Comparison of ENCODE assay signal across 1 cellular context in the genomic region with DNA sequence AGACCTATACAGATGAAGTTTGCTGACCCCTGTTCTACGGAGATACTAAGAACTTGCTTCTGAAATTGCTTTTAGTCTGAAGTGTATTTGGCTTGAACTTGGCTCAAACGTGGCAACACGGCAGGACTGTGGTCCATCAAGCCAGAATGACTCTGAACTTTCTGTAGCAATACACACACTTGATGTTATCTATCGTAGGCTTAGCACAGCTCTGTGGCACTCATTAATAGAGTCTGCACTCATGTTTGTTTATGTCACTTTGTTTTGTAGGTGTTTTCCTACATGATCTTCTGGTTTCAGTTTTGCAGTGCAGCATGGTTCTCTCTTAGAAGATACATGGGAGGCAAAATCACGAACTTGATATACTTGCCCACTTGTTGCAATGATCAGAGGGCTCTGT.
TF ChIP-seq lines count a peak whose summit lies in the region.

No MANE protein-coding gene starts in this region.

TF ChIP-seq in GM12878, 131 proteins besides CTCF, POLR2A, EP300 and RAD21 (continued from another document):
- TF ChIP-seq, protein P1, sequence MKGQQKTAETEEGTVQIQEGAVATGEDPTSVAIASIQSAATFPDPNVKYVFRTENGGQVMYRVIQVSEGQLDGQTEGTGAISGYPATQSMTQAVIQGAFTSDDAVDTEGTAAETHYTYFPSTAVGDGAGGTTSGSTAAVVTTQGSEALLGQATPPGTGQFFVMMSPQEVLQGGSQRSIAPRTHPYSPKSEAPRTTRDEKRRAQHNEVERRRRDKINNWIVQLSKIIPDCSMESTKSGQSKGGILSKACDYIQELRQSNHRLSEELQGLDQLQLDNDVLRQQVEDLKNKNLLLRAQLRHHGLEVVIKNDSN (IDR thresholded peaks at IDR 0.05; ENCODE audit: borderline replicate concordance, extremely low read length, insufficient read depth, low read depth, low read length) = no peak
- no peak for TF ChIP-seq ZNF622 (IDR thresholded peaks at IDR 0.05)
- TF ChIP-seq STAT3 (IDR thresholded peaks at IDR 0.05; ENCODE audit: low read depth, low read length) = no peak
- TF ChIP-seq PRDM15 (CRISPR knock-in tag; IDR thresholded peaks at IDR 0.05) = no peak
- TF ChIP-seq, protein P2, sequence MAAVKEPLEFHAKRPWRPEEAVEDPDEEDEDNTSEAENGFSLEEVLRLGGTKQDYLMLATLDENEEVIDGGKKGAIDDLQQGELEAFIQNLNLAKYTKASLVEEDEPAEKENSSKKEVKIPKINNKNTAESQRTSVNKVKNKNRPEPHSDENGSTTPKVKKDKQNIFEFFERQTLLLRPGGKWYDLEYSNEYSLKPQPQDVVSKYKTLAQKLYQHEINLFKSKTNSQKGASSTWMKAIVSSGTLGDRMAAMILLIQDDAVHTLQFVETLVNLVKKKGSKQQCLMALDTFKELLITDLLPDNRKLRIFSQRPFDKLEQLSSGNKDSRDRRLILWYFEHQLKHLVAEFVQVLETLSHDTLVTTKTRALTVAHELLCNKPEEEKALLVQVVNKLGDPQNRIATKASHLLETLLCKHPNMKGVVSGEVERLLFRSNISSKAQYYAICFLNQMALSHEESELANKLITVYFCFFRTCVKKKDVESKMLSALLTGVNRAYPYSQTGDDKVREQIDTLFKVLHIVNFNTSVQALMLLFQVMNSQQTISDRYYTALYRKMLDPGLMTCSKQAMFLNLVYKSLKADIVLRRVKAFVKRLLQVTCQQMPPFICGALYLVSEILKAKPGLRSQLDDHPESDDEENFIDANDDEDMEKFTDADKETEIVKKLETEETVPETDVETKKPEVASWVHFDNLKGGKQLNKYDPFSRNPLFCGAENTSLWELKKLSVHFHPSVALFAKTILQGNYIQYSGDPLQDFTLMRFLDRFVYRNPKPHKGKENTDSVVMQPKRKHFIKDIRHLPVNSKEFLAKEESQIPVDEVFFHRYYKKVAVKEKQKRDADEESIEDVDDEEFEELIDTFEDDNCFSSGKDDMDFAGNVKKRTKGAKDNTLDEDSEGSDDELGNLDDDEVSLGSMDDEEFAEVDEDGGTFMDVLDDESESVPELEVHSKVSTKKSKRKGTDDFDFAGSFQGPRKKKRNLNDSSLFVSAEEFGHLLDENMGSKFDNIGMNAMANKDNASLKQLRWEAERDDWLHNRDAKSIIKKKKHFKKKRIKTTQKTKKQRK (IDR thresholded peaks at IDR 0.05; ENCODE audit: low read depth, low read length) = no peak
- no peak for TF ChIP-seq BCL3 (IDR thresholded peaks at IDR 0.05; ENCODE audit: borderline replicate concordance, insufficient read depth, low read depth, low read length, poor library complexity, severe bottlenecking)
